ENCODE assay signal across 8 cellular contexts in genomic region chr11:2401436-2401984, GRCh38. TPM values are rescaled to one million over a fixed set of nuclear protein-coding genes. Genes with fewer than 3 reads are reported as not detected.
DNase-seq lines count a peak whose midpoint lies in the region; ATAC-seq and TF ChIP-seq lines count a peak whose summit lies in the region.

No MANE protein-coding gene starts in this region.

- DNase-seq in MG63 (no peak), NK-92 (lab: John Stamatoyannopoulos, UW; ENCODE audit: unreplicated experiment) (no peak)

- TF ChIP-seq CTCF in nephron (IDR thresholded peaks at IDR 0.05; ENCODE audit: unreplicated experiment in 3 of 3): no peak

- ATAC-seq in HG03354 (IDR thresholded peaks at IDR 0.05; ENCODE audit: poor library complexity, severe bottlenecking, unreplicated experiment) (no peak), HG03457 (IDR thresholded peaks at IDR 0.05; ENCODE audit: unreplicated experiment) (no peak), GM21786 (IDR thresholded peaks at IDR 0.05; ENCODE audit: unreplicated experiment) (no peak)

- H3K36me3 Mint-ChIP-seq in dendritic cell treated with granulocyte-macrophage colony-stimulating factor and Interleukin-4, amounts not matched to agents 40 ng/mL and 50 ng/mL, for 4 days (ENCODE audit: low read depth): peaks cover 62% of the 10 kb centered on the region
- peaks cover 12% of the 10 kb centered on the region for H3K36me3 Mint-ChIP-seq in nephron (ENCODE audit: low read depth)

- peak overlapping the region; percentile 91 to 100 (median 97) for H3K4me2 ChIP-seq in BLaER1 treated with 17β-estradiol and CSF1 and Interleukin-3, amounts not matched to agents 10 nM and 100 nM

- H3K27me3 Mint-ChIP-seq in dendritic cell treated with granulocyte-macrophage colony-stimulating factor and Interleukin-4, amounts not matched to agents 40 ng/mL and 50 ng/mL, for 4 days: no peaks in the 10 kb centered on the region
- H3K27me3 Mint-ChIP-seq in nephron (ENCODE audit: low read depth): no peaks in the 10 kb centered on the region

- no peaks in the 10 kb centered on the region for H3K9me3 ChIP-seq in BLaER1 treated with 17β-estradiol and CSF1 and Interleukin-3, amounts not matched to agents 10 nM and 100 nM (replicated peaks in 1 of 11)
- H3K9me3 ChIP-seq in MG63: no peaks in the 10 kb centered on the region

- peak overlapping the region; percentile 84 to 97 (median 88) for H3K27ac ChIP-seq in BLaER1 treated with 17β-estradiol and CSF1 and Interleukin-3, amounts not matched to agents 10 nM and 100 nM

- no peaks in the 10 kb centered on the region for H3K9me3 Mint-ChIP-seq in dendritic cell treated with granulocyte-macrophage colony-stimulating factor and Interleukin-4, amounts not matched to agents 40 ng/mL and 50 ng/mL, for 4 days
- H3K9me3 Mint-ChIP-seq in nephron: no peaks in the 10 kb centered on the region

- H4K20me1 ChIP-seq in BLaER1 treated with 17β-estradiol and CSF1 and Interleukin-3, amounts not matched to agents 10 nM and 100 nM: peaks cover 0 to 43% (median 18%) of the 10 kb centered on the region in 11 experiments; a peak in 12 of 22 replicates

- H3K9ac ChIP-seq in BLaER1 treated with 17β-estradiol and CSF1 and Interleukin-3, amounts not matched to agents 10 nM and 100 nM: peak overlapping the region; percentile 90 to 99 (median 93)

- intact Hi-C loops in dendritic cell treated with granulocyte-macrophage colony-stimulating factor and Interleukin-4, amounts not matched to agents 40 ng/mL and 50 ng/mL, for 4 days (cut with micrococcal nuclease): loop anchor here (2.0 to 5.0 kb wide), 2 partner anchors 21 to 209 kb away; no protein-coding TSS in a partner anchor

- peaks cover 33% of the 10 kb centered on the region for H3K4me1 Mint-ChIP-seq in dendritic cell treated with granulocyte-macrophage colony-stimulating factor and Interleukin-4, amounts not matched to agents 40 ng/mL and 50 ng/mL, for 4 days (ENCODE audit: low read depth)
- peaks cover 5% of the 10 kb centered on the region for H3K4me1 Mint-ChIP-seq in nephron

- peak overlapping the region; percentile 93 for H3K27ac Mint-ChIP-seq in dendritic cell treated with granulocyte-macrophage colony-stimulating factor and Interleukin-4, amounts not matched to agents 40 ng/mL and 50 ng/mL, for 4 days
- peak overlapping the region; percentile 33 to 94 (median 81) for H3K27ac Mint-ChIP-seq in nephron

- H3K4me1 ChIP-seq in BLaER1 treated with 17β-estradiol and CSF1 and Interleukin-3, amounts not matched to agents 10 nM and 100 nM: peaks cover 24 to 36% (median 32%) of the 10 kb centered on the region in 10 experiments

- H3K36me3 ChIP-seq in BLaER1 treated with 17β-estradiol and CSF1 and Interleukin-3, amounts not matched to agents 10 nM and 100 nM: peaks cover 38 to 66% (median 50%) of the 10 kb centered on the region in 11 experiments
- peaks cover 55% of the 10 kb centered on the region for H3K36me3 ChIP-seq in MG63

- H3K4me3 ChIP-seq in BLaER1 treated with 17β-estradiol and CSF1 and Interleukin-3, amounts not matched to agents 10 nM and 100 nM: peak overlapping the region; percentile 82 to 100 (median 94)
- H3K4me3 ChIP-seq in MG63: peak overlapping the region; percentile 96

- no peaks in the 10 kb centered on the region for H3K27me3 ChIP-seq in BLaER1 treated with 17β-estradiol and CSF1 and Interleukin-3, amounts not matched to agents 10 nM and 100 nM
- H3K27me3 ChIP-seq in MG63: no peaks in the 10 kb centered on the region

- peak overlapping the region; percentile 95 for H3K4me3 Mint-ChIP-seq in dendritic cell treated with granulocyte-macrophage colony-stimulating factor and Interleukin-4, amounts not matched to agents 40 ng/mL and 50 ng/mL, for 4 days
- H3K4me3 Mint-ChIP-seq in nephron: peak overlapping the region; percentile 91 to 98 (median 95)

RNA-seq across cellular contexts. Expression of gene TSSC4, which starts 1.0 kb away (rescaled TPM):
- 58.7 and 90.1 TPM in 2 replicates for total RNA-seq in MG63 (2014; rRNA removed; shearing (Covaris generic); ENCODE audit: low replicate concordance)

RNA-seq across cellular contexts. Expression of gene CD81, which starts 24.4 kb away (rescaled TPM):
- 141 and 182 TPM in 2 replicates for total RNA-seq in MG63 (2014; rRNA removed; shearing (Covaris generic); ENCODE audit: low replicate concordance)

RNA-seq across cellular contexts. Expression of gene TRPM5, which starts 42.8 kb away (rescaled TPM):
- total RNA-seq in MG63 (2014; rRNA removed; shearing (Covaris generic); ENCODE audit: low replicate concordance): not detected in 2 replicates

RNA-seq across cellular contexts. Expression of gene KCNQ1, which starts 43.3 kb away (rescaled TPM):
- not detected in 2 replicates for total RNA-seq in MG63 (2014; rRNA removed; shearing (Covaris generic); ENCODE audit: low replicate concordance)
